10 cellular contexts compared by ENCODE assay signal in genomic region chr12:104719700-104720345, GRCh38.
DNase-seq lines count a peak whose midpoint lies in the region; ATAC-seq and TF ChIP-seq lines count a peak whose summit lies in the region.
"Had no signal": no experiment of that assay in that cellular context is flagged by ENCODE, and none has a peak within 500 bp of the region (broad histone marks: within the 10 kb centered on the region; RNA-seq: fewer than 3 reads in every experiment).

No MANE protein-coding gene starts in this region.

- peaks cover 50% of the 10 kb centered on the region for H3K4me1 Mint-ChIP-seq in activated T-cell treated with anti-CD3 and anti-CD28 coated beads, Interleukin-2, amount 50 U/mL, for 24 hours (ENCODE audit: low read depth)
- H3K4me1 Mint-ChIP-seq in activated CD8-positive, alpha-beta T cell treated with anti-CD3 and anti-CD28 coated beads, Interleukin-2, amount 10 ng/mL, durations not matched to agents 7 days and 5 days (ENCODE audit: low read depth) = peaks cover 80% of the 10 kb centered on the region

- H3K36me3 ChIP-seq in left lung (no peaks in the 10 kb centered on the region), HAP-1 (replicated peaks) (no peaks in the 10 kb centered on the region)

- H3K27me3 ChIP-seq in left lung = no peaks in the 10 kb centered on the region
- H3K27me3 ChIP-seq in HAP-1 (ENCODE audit: low read depth) = no peaks in the 10 kb centered on the region

- H3K36me3 Mint-ChIP-seq in activated T-cell treated with anti-CD3 and anti-CD28 coated beads, Interleukin-2, amount 50 U/mL, for 24 hours (ENCODE audit: low read depth) = no peaks in the 10 kb centered on the region
- peaks cover 33% of the 10 kb centered on the region for H3K36me3 Mint-ChIP-seq in activated CD8-positive, alpha-beta T cell treated with anti-CD3 and anti-CD28 coated beads, Interleukin-2, amount 10 ng/mL, durations not matched to agents 7 days and 5 days (ENCODE audit: low read depth)

- in situ Hi-C loops in HAP-1 (cut with MboI; ENCODE audit: low sequenced_read_pairs) = no loop called here

- H3K27me3 Mint-ChIP-seq in activated T-cell treated with anti-CD3 and anti-CD28 coated beads, Interleukin-2, amount 50 U/mL, for 24 hours = no peaks in the 10 kb centered on the region
- no peaks in the 10 kb centered on the region for H3K27me3 Mint-ChIP-seq in activated CD8-positive, alpha-beta T cell treated with anti-CD3 and anti-CD28 coated beads, Interleukin-2, amount 10 ng/mL, durations not matched to agents 7 days and 5 days (ENCODE audit: low read depth)

- no peak for DNase-seq in activated T-cell treated with anti-CD3 and anti-CD28 coated beads, Interleukin-2, amount 50 U/mL, for 24 hours
- no peak for DNase-seq in activated T-cell treated with anti-CD3 and anti-CD28 coated beads, Interleukin-2, amount 50 U/mL, for 48 hours
- no peak for DNase-seq in activated CD8-positive, alpha-beta T cell treated with anti-CD3 and anti-CD28 coated beads, Interleukin-2, amount 10 ng/mL, durations not matched to agents 7 days and 5 days
- DNase-seq in left lung = no peak
- DNase-seq in activated gamma-delta T cell (lab: John Stamatoyannopoulos, UW) = no peak
- no peak for DNase-seq in NCI-H1105 (lab: John Stamatoyannopoulos, UW)
- no peak for DNase-seq in HAP-1 (ENCODE audit: low spot score in 2 of 2)
- DNase-seq: NCI-H524 treated with DMSO at 0.1 percent for 48 hours had no signal

- POLR2A ChIA-PET in activated CD8-positive, alpha-beta T cell treated with anti-CD3 and anti-CD28 coated beads, Interleukin-2, amount 10 ng/mL, durations not matched to agents 7 days and 5 days (lab: Charles Lee) = interaction anchor here (0.6 to 3.7 kb wide), 11 partner anchors 8 to 274 kb away, joined by 3 to 15 read pairs (median 4); no protein-coding TSS in a partner anchor

- no peak for ATAC-seq in activated CD8-positive, alpha-beta T cell treated with anti-CD3 and anti-CD28 coated beads, Interleukin-2, amount 10 ng/mL, durations not matched to agents 7 days and 5 days
- ATAC-seq in left lung = peak; percentile 10

- TF ChIP-seq CTCF in left lung (IDR thresholded peaks at IDR 0.05) = no peak

- peaks cover 6 to 31% of the 10 kb centered on the region in 2 donors for H3K4me1 ChIP-seq in left lung
- peaks cover 4% of the 10 kb centered on the region for H3K4me1 ChIP-seq in HAP-1

- peak overlapping the region in 1 of 2 donors; percentile 39 for H3K4me3 ChIP-seq in left lung
- no peak overlapping the region for H3K4me3 ChIP-seq in HAP-1

- H3K27ac ChIP-seq in left lung = peak overlapping the region; percentile 63 to 87
- peak overlapping the region; percentile 13 for H3K27ac ChIP-seq in temporal lobe (ENCODE audit: low read depth, low read length)
- H3K27ac ChIP-seq: epithelial cell of prostate had no signal

- H3K9me3 ChIP-seq in left lung (no peaks in the 10 kb centered on the region), HAP-1 (no peaks in the 10 kb centered on the region)

- peak overlapping the region; percentile 74 for H3K4me3 Mint-ChIP-seq in activated T-cell treated with anti-CD3 and anti-CD28 coated beads, Interleukin-2, amount 50 U/mL, for 24 hours
- peak overlapping the region; percentile 74 for H3K4me3 Mint-ChIP-seq in activated CD8-positive, alpha-beta T cell treated with anti-CD3 and anti-CD28 coated beads, Interleukin-2, amount 10 ng/mL, durations not matched to agents 7 days and 5 days

- CTCF ChIA-PET in activated CD8-positive, alpha-beta T cell treated with anti-CD3 and anti-CD28 coated beads, Interleukin-2, amount 10 ng/mL, durations not matched to agents 7 days and 5 days (lab: Charles Lee) = interaction anchor here (1.0 to 2.6 kb wide), 11 partner anchors 14 to 338 kb away, joined by 3 to 10 read pairs (median 4); no protein-coding TSS in a partner anchor

- H3K27ac Mint-ChIP-seq in activated T-cell treated with anti-CD3 and anti-CD28 coated beads, Interleukin-2, amount 50 U/mL, for 24 hours = peak overlapping the region; percentile 90
- H3K27ac Mint-ChIP-seq in activated CD8-positive, alpha-beta T cell treated with anti-CD3 and anti-CD28 coated beads, Interleukin-2, amount 10 ng/mL, durations not matched to agents 7 days and 5 days = peak overlapping the region; percentile 90

- intact Hi-C loops in left lung (cut with DNase I) = no loop called here

- no peaks in the 10 kb centered on the region for H3K9me3 Mint-ChIP-seq in activated T-cell treated with anti-CD3 and anti-CD28 coated beads, Interleukin-2, amount 50 U/mL, for 24 hours
- no peaks in the 10 kb centered on the region for H3K9me3 Mint-ChIP-seq in activated CD8-positive, alpha-beta T cell treated with anti-CD3 and anti-CD28 coated beads, Interleukin-2, amount 10 ng/mL, durations not matched to agents 7 days and 5 days (ENCODE audit: insufficient read depth)
